ENCODE assay signal across 12 cellular contexts in genomic region chr4:143854639-143855038, GRCh38. TPM values are rescaled to one million over a fixed set of nuclear protein-coding genes. Genes with fewer than 3 reads are reported as not detected.
DNase-seq lines count a peak whose midpoint lies in the region; ATAC-seq and TF ChIP-seq lines count a peak whose summit lies in the region.
"Not testable (repeated sequence)": the region's sequence is repeated elsewhere in the genome, so short reads cannot be mapped to it uniquely, and the experiment has no call there.
"Had no signal": no experiment of that assay in that cellular context is flagged by ENCODE, and none has a peak within 500 bp of the region (broad histone marks: within the 10 kb centered on the region; RNA-seq: fewer than 3 reads in every experiment).

No MANE protein-coding gene starts in this region.

- H3K27me3 Mint-ChIP-seq in GM23338 (ENCODE audit: insufficient read depth, low read depth, poor library complexity); WTC11 (ENCODE audit: low read depth); activated naive CD8-positive, alpha-beta T cell treated with anti-CD3 and anti-CD28 coated beads, Interleukin-2, amount 10 ng/mL, durations not matched to agents 7 days and 5 days: not testable (repeated sequence)

- not testable (repeated sequence) for H2BK5ac ChIP-seq in mesendoderm (ENCODE audit: low read length)

- not testable (repeated sequence) for H3K4me1 Mint-ChIP-seq in GM23338; WTC11; activated naive CD8-positive, alpha-beta T cell treated with anti-CD3 and anti-CD28 coated beads, Interleukin-2, amount 10 ng/mL, durations not matched to agents 7 days and 5 days

- WGBS in mesendoderm (ENCODE audit: extremely low coverage, insufficient coverage, low lambda C conversion rate), result no CpG with 5 or more reads among the region's 3 CpGs

- not testable (repeated sequence) for H3K9me3 Mint-ChIP-seq in GM23338; WTC11; activated naive CD8-positive, alpha-beta T cell treated with anti-CD3 and anti-CD28 coated beads, Interleukin-2, amount 10 ng/mL, durations not matched to agents 7 days and 5 days

- not testable (repeated sequence) for H3K56ac ChIP-seq in mesendoderm (ENCODE audit: low read length)

- CTCF ChIA-PET in WTC11 (lab: Charles Lee), result not testable (repeated sequence)

- H3K79me2 ChIP-seq in DND-41 (ENCODE audit: insufficient read depth, low read length); GM23338 (replicated peaks; ENCODE audit: insufficient read depth); mesendoderm (ENCODE audit: control insufficient read depth, insufficient read depth, low read length): not testable (repeated sequence)

- ATAC-seq in DND-41 (ENCODE audit: insufficient read depth, low read depth) (peak; percentile 96), GM23338 (peak; percentile 45; the same call in 1 of the 3 replicates), WTC11 (peak; percentile 41)
- ATAC-seq in activated naive CD8-positive, alpha-beta T cell treated with anti-CD3 and anti-CD28 coated beads, Interleukin-2, amount 10 ng/mL, durations not matched to agents 7 days and 5 days (ENCODE audit: low read depth), result peak; percentile 87

- H3K4me3 Mint-ChIP-seq in GM23338, WTC11: not testable (repeated sequence)
- peak overlapping the region; percentile 18 for H3K4me3 Mint-ChIP-seq in activated naive CD8-positive, alpha-beta T cell treated with anti-CD3 and anti-CD28 coated beads, Interleukin-2, amount 10 ng/mL, durations not matched to agents 7 days and 5 days

- H3K23ac ChIP-seq in mesendoderm (ENCODE audit: low read length), result not testable (repeated sequence)

- H2BK15ac ChIP-seq in mesendoderm (replicated peaks; ENCODE audit: low read depth), result not testable (repeated sequence)

- not testable (repeated sequence) for H4K8ac ChIP-seq in mesendoderm (ENCODE audit: low read depth, low read length)

- not testable (repeated sequence) for H3F3A ChIP-seq in GM23338 (replicated peaks; ENCODE audit: low read depth)

- peak; percentile 74 for DNase-seq in DND-41
- DNase-seq in GM23338 (ENCODE audit: low spot score); WTC11 (ENCODE audit: low spot score); activated naive CD8-positive, alpha-beta T cell treated with anti-CD3 and anti-CD28 coated beads, Interleukin-2, amount 10 ng/mL, durations not matched to agents 7 days and 5 days: not testable (repeated sequence)
- DNase-seq in Kasumi-1 (lab: John Stamatoyannopoulos, UW), result peak; percentile 60 to 70
- DNase-seq in OCI-M2 (lab: John Stamatoyannopoulos, UW; ENCODE audit: unreplicated experiment), result peak; percentile 24
- DNase-seq in UCSD-AML1 (lab: John Stamatoyannopoulos, UW; ENCODE audit: unreplicated experiment), result peak; percentile 12
- peak; percentile 80 for DNase-seq in mesendoderm

- not testable (repeated sequence) for H3K36me3 Mint-ChIP-seq in GM23338 (ENCODE audit: low read depth); WTC11; activated naive CD8-positive, alpha-beta T cell treated with anti-CD3 and anti-CD28 coated beads, Interleukin-2, amount 10 ng/mL, durations not matched to agents 7 days and 5 days

- not testable (repeated sequence) for H3K36me3 ChIP-seq in DND-41 (ENCODE audit: insufficient read depth, low read length); GM23338 (ENCODE audit: insufficient read depth); mesendoderm (ENCODE audit: control insufficient read depth, insufficient read depth, low read length)

- POLR2A ChIA-PET in WTC11 (lab: Charles Lee); activated naive CD8-positive, alpha-beta T cell treated with anti-CD3 and anti-CD28 coated beads, Interleukin-2, amount 10 ng/mL, durations not matched to agents 7 days and 5 days (lab: Charles Lee): not testable (repeated sequence)

- H3K79me1 ChIP-seq in mesendoderm (ENCODE audit: low read length), result not testable (repeated sequence)

- not testable (repeated sequence) for H3K27ac Mint-ChIP-seq in GM23338; WTC11; activated naive CD8-positive, alpha-beta T cell treated with anti-CD3 and anti-CD28 coated beads, Interleukin-2, amount 10 ng/mL, durations not matched to agents 7 days and 5 days

- not testable (repeated sequence) for H3K9me3 ChIP-seq in DND-41 (ENCODE audit: insufficient read depth, low read length, severe bottlenecking)

- H3K4me3 ChIP-seq in DND-41 (ENCODE audit: low read depth in 1 of 2, low read length in 2 of 2); GM23338; mesendoderm (ENCODE audit: low read length): not testable (repeated sequence)

- not testable (repeated sequence) for H3K9ac ChIP-seq in DND-41 (ENCODE audit: low read depth, low read length); mesendoderm (ENCODE audit: low read length)

- H3K4me2 ChIP-seq in DND-41 (ENCODE audit: insufficient read depth, low read length), result peak overlapping the region; percentile 23; the same call in 1 of the 2 replicates
- not testable (repeated sequence) for H3K4me2 ChIP-seq in GM23338; mesendoderm (ENCODE audit: low read length)

- H3K9me2 ChIP-seq in GM23338 (ENCODE audit: insufficient read depth), result not testable (repeated sequence)

- H3K4me1 ChIP-seq in DND-41 (ENCODE audit: insufficient read depth, low read length), result peaks cover 16% of the 10 kb centered on the region
- not testable (repeated sequence) for H3K4me1 ChIP-seq in GM23338 (ENCODE audit: insufficient read depth); mesendoderm (ENCODE audit: control insufficient read depth, low read depth, low read length)

- H3K18ac ChIP-seq in mesendoderm (ENCODE audit: low read length), result not testable (repeated sequence)

- H4K20me1 ChIP-seq in DND-41 (ENCODE audit: insufficient read depth, low read length); GM23338 (replicated peaks; ENCODE audit: insufficient read depth): not testable (repeated sequence)

- H3K27ac ChIP-seq in DND-41 (ENCODE audit: low read length); GM23338 (ENCODE audit: low read depth): not testable (repeated sequence)
- peak overlapping the region; percentile 56 for H3K27ac ChIP-seq in mesendoderm (ENCODE audit: low read depth, low read length)

- H2AK5ac ChIP-seq in mesendoderm (ENCODE audit: low read length), result not testable (repeated sequence)

- not testable (repeated sequence) for H3K27me3 ChIP-seq in DND-41 (ENCODE audit: insufficient read depth, low read length, poor library complexity); GM23338 (ENCODE audit: insufficient read depth); mesendoderm (ENCODE audit: insufficient read depth, low read length, poor library complexity)

- not testable (repeated sequence) for TF ChIP-seq CTCF in DND-41 (IDR thresholded peaks at IDR 0.05; ENCODE audit: borderline replicate concordance, extremely low read depth, low read length, poor library complexity, severe bottlenecking); GM23338 (conservative IDR thresholded peaks at IDR 0.05; ENCODE audit: low read depth in 2 of 2); WTC11 (IDR thresholded peaks at IDR 0.05)

- not testable (repeated sequence) for H4K5ac ChIP-seq in mesendoderm (ENCODE audit: low read length)

- H2BK120ac ChIP-seq in mesendoderm (ENCODE audit: low read depth, low read length), result not testable (repeated sequence)

- H3K4ac ChIP-seq in mesendoderm (ENCODE audit: low read depth, low read length), result not testable (repeated sequence)

- not testable (repeated sequence) for H2AFZ ChIP-seq in DND-41 (ENCODE audit: low read depth, low read length); GM23338

RNA-seq across cellular contexts. Expression of gene GYPE, which starts 50.7 kb away (rescaled TPM):
- total RNA-seq in GM23338 (2014; rRNA removed; shearing (Covaris generic)), result not detected in 2 replicates
- 0.24 TPM in 1 of 2 replicates, not detected in the other for polyA plus RNA-seq in GM23338 (2016; fragmentation: Nextera tagmentation; extraction: Ambion mirVana)
- total RNA-seq in WTC11 (2021), result not detected in 3 replicates
- total RNA-seq in activated naive CD8-positive, alpha-beta T cell treated with anti-CD3 and anti-CD28 coated beads, Interleukin-2, amount 10 ng/mL, durations not matched to agents 7 days and 5 days, result 1 to 10 TPM; 3.0 to 3.5 TPM
- polyA plus RNA-seq in mesendoderm (2013, experiment 1 of 2), result not detected
- polyA plus RNA-seq in mesendoderm (2013, experiment 2 of 2), result not detected
- total RNA-seq: Calu3, G401, H7, HT1080 had no signal

Comparison
In these comparisons a context has a peak if more than half of its experiments do, and no peak if none do; other contexts are left out.
1. ATAC-seq: peak in every context shown above with its lines; median percentile 96 in DND-41; 87 in activated naive CD8-positive, alpha-beta T cell treated with anti-CD3 and anti-CD28 coated beads, Interleukin-2, amount 10 ng/mL, durations not matched to agents 7 days and 5 days; 45 in GM23338; 41 in WTC11.